ENCODE assay signal across 20 cellular contexts in the genomic region with DNA sequence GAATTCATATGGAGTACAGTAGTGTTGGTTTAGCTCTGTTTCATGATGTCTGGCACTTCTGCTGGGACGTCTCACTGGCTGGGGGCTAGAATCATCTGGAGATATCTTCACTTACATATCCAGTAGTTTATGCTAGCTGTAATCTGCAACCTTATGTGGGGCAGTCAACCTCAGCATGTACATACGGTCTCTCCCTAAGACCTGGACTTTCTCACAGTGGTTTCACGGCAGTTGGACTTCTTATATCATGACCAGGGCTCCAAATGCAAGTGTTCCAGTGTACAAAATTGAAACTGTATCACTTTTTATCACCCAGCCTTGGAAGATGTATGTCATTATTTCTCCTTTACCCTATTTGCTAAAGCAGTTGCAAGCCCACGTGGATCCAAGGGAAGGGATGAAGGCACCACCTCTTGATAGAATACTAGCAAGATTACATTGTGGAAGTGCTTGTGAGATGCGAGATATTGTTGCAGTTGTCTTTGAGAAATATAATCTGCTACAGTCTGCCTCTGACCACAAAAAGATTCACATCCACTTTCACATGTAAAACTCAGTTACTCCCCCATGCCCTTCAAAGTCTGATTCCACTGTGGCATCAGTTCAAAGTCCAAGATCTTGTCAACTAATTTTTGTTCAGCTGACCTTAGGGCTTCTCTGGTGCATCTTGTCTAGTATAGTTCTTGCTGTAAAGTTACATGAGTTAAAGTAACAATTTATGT.
A peak's percentile ranks its signal among the peaks of the same experiment; 100 is the strongest.
DNase-seq lines count a peak whose midpoint lies in the region; ATAC-seq and TF ChIP-seq lines count a peak whose summit lies in the region.
"Had no signal": no experiment of that assay in that cellular context is flagged by ENCODE, and none has a peak within 500 bp of the region (broad histone marks: within the 10 kb centered on the region; RNA-seq: fewer than 3 reads in every experiment).

No MANE protein-coding gene starts in this region.

- DNase-seq in GM10248 (ENCODE audit: extremely low spot score): peak; percentile 27
- peak; percentile 27 for DNase-seq in MM.1S
- DNase-seq in PC-9: no peak
- DNase-seq in H4 (ENCODE audit: low spot score): no peak
- DNase-seq in LoVo (ENCODE audit: low spot score): no peak
- DNase-seq in NCI-H524 treated with DMSO at 0.1 percent for 48 hours (lab: John Stamatoyannopoulos, UW): no peak
- DNase-seq: 8988T; DMS79 treated with DMSO at 0.1 percent for 48 hours; GM23248; kidney; MG63; NCI-H2171; right cardiac atrium; stimulated activated CD4-positive, alpha-beta T cell treated with anti-CD3 and anti-CD28 coated beads, Interleukin-2, amount 100 ng/mL, for 48 hours had no signal

- H3K9me3 ChIP-seq in MM.1S (replicated peaks; ENCODE audit: insufficient read depth, low read length) (no peaks in the 10 kb centered on the region), PC-9 (ENCODE audit: insufficient read depth, low read depth) (no peaks in the 10 kb centered on the region; the same call in 1 of the 2 replicates)

- H3K27ac ChIP-seq in MM.1S (ENCODE audit: low read length) (no peak overlapping the region), PC-9 (no peak overlapping the region)
- H3K27ac ChIP-seq: coronary artery, GM23248, tibial nerve, VCaP had no signal

- H3K79me2 ChIP-seq in MM.1S (ENCODE audit: low read length) (no peaks in the 10 kb centered on the region), PC-9 (ENCODE audit: low read depth) (no peaks in the 10 kb centered on the region)

- H3K9me2 ChIP-seq in MM.1S (replicated peaks; ENCODE audit: insufficient read depth, low read length) (no peaks in the 10 kb centered on the region), PC-9 (ENCODE audit: insufficient read depth) (no peaks in the 10 kb centered on the region)

- H4K20me1 ChIP-seq in MM.1S (ENCODE audit: insufficient read depth, low read length) (no peaks in the 10 kb centered on the region), PC-9 (ENCODE audit: insufficient read depth) (no peaks in the 10 kb centered on the region)

- H3K36me3 ChIP-seq in MM.1S (replicated peaks; ENCODE audit: insufficient read depth, low read length): no peaks in the 10 kb centered on the region
- H3K36me3 ChIP-seq in PC-9 (ENCODE audit: low read depth): no peaks in the 10 kb centered on the region
- H3K36me3 ChIP-seq: MG63, tibial nerve had no signal

- H3K9ac ChIP-seq in MM.1S (ENCODE audit: low read length): no peak overlapping the region
- H3K9ac ChIP-seq: GM23248 had no signal

- H3K27me3 ChIP-seq in MM.1S (replicated peaks; ENCODE audit: insufficient read depth, low read length) (no peaks in the 10 kb centered on the region), PC-9 (ENCODE audit: insufficient read depth, low read depth) (no peaks in the 10 kb centered on the region)
- H3K27me3 ChIP-seq: MG63, tibial nerve had no signal

- CTCF ChIA-PET in GM10248 (lab: Yijun Ruan, JAX): no interaction called here
- CTCF ChIA-PET in PC-9 (lab: Charles Lee): no interaction called here

- TF ChIP-seq CTCF in GM10248 (IDR thresholded peaks at IDR 0.05; ENCODE audit: control extremely low read depth, extremely low read depth, low read depth, missing control alignments) (no peak), MM.1S (IDR thresholded peaks at IDR 0.05; ENCODE audit: low read length) (no peak), PC-9 (conservative IDR thresholded peaks at IDR 0.05) (no peak)

- no TSS peak for BruUV-seq in PC-9 (replicated peaks; lab: Mats Ljungman, UMichigan)

- intact Hi-C loops in PC-9 (cut with micrococcal nuclease; ENCODE audit: unreplicated experiment): no loop called here

- H3K4me1 ChIP-seq in MM.1S (ENCODE audit: low read length) (peaks cover 6% of the 10 kb centered on the region; the same call in 1 of the 2 replicates), PC-9 (replicated peaks; ENCODE audit: insufficient read depth) (no peaks in the 10 kb centered on the region)
- H3K4me1 ChIP-seq: tibial nerve had no signal

- H3K4me2 ChIP-seq in MM.1S (ENCODE audit: low read depth, low read length) (no peak overlapping the region), PC-9 (no peak overlapping the region)

- H3K4me3 ChIP-seq in MM.1S (ENCODE audit: low read length) (no peak overlapping the region), PC-9 (no peak overlapping the region)
- H3K4me3 ChIP-seq: coronary artery, GM23248, MG63, tibial nerve had no signal

- POLR2A ChIA-PET in GM10248 (lab: Yijun Ruan, JAX) (no interaction called here), PC-9 (lab: Charles Lee; ENCODE audit: unreplicated experiment) (no interaction called here)

- H3F3A ChIP-seq in MM.1S (ENCODE audit: insufficient read depth, low read length): no peaks in the 10 kb centered on the region
- no peaks in the 10 kb centered on the region for H3F3A ChIP-seq in PC-9 (ENCODE audit: insufficient read depth, low read depth)

- H2AFZ ChIP-seq in MM.1S (ENCODE audit: low read length): no peak overlapping the region
- H2AFZ ChIP-seq in PC-9: no peak overlapping the region
- H2AFZ ChIP-seq: GM23248 had no signal

- ATAC-seq in GM19043 (IDR thresholded peaks at IDR 0.05; ENCODE audit: low read depth, unreplicated experiment) (peak; percentile 49), HG02759 (IDR thresholded peaks at IDR 0.05; ENCODE audit: unreplicated experiment) (peak; percentile 73)
- ATAC-seq: esophagus mucosa, right cardiac atrium had no signal

Comparison
In these comparisons a context has a peak if more than half of its experiments do, and no peak if none do; other contexts are left out.
1. DNase-seq: peak in GM10248 (single experiment) and MM.1S (single experiment); none in PC-9 (0 of 2), H4 (single experiment), LoVo (single experiment) and NCI-H524 treated with DMSO at 0.1 percent for 48 hours (single experiment).